Comparison of ENCODE assay signal across 3 cellular contexts in genomic region chr19:39727070-39727800, GRCh38.
A peak's percentile ranks its signal among the peaks of the same experiment; 100 is the strongest.
TF ChIP-seq lines count a peak whose summit lies in the region.

No MANE protein-coding gene starts in this region.

TF ChIP-seq in GM12891, 5 proteins besides CTCF, POLR2A, EP300 and RAD21:
- TF ChIP-seq PAX5 (IDR thresholded peaks at IDR 0.05; ENCODE audit: insufficient read depth, low read length, severe bottlenecking): no peak
- TF ChIP-seq POLR2AphosphoS5 (IDR thresholded peaks at IDR 0.05; ENCODE audit: low read depth, low read length): no peak
- no peak; the same call in 1 of the 2 replicates for TF ChIP-seq POU2F2 (IDR thresholded peaks at IDR 0.05; ENCODE audit: low read depth, low read length)
- no peak for TF ChIP-seq TAF1 (IDR thresholded peaks at IDR 0.05; ENCODE audit: low read depth, low read length)
- TF ChIP-seq SPI1 (IDR thresholded peaks at IDR 0.05; ENCODE audit: low read depth, low read length): no peak

TF ChIP-seq in GM12878, 131 proteins besides CTCF, POLR2A, EP300 and RAD21:
- peak; percentile 50; the same call in 1 of the 2 replicates for TF ChIP-seq MTA2 (IDR thresholded peaks at IDR 0.05; ENCODE audit: low read depth)
- TF ChIP-seq CEBPB (IDR thresholded peaks at IDR 0.05; ENCODE audit: borderline replicate concordance in 1 of 2, low read depth in 2 of 2, low read length in 2 of 2): no peak
- peak; percentile 47 for TF ChIP-seq MEF2B (IDR thresholded peaks at IDR 0.05; ENCODE audit: partially characterized antibody, poor library complexity, severe bottlenecking)
- TF ChIP-seq ELK1 (IDR thresholded peaks at IDR 0.05; ENCODE audit: low read depth, low read length): no peak
- TF ChIP-seq NR2F1 (conservative IDR thresholded peaks at IDR 0.05): peak; percentile 39; the same call in 1 of the 2 replicates
- peak; percentile 68; the same call in 1 of the 2 replicates for TF ChIP-seq ZNF384 (IDR thresholded peaks at IDR 0.05; ENCODE audit: borderline replicate concordance, low read depth, low read length)
- peak; percentile 94 for TF ChIP-seq MLLT1 (IDR thresholded peaks at IDR 0.05)
- peak; percentile 84; a peak in 3 of 4 replicates for TF ChIP-seq IKZF2 (IDR thresholded peaks at IDR 0.05)
- peak; percentile 80 for TF ChIP-seq RELB (IDR thresholded peaks at IDR 0.05; ENCODE audit: low read depth)
- TF ChIP-seq IKZF1 (conservative IDR thresholded peaks at IDR 0.05): peak; percentile 73; the same call in 1 of the 2 replicates
- peak; percentile 92 for TF ChIP-seq POU2F2 (IDR thresholded peaks at IDR 0.05; ENCODE audit: borderline replicate concordance, low read depth, low read length)
- peak; percentile 74 for TF ChIP-seq SKIL (IDR thresholded peaks at IDR 0.05; ENCODE audit: low read depth, poor library complexity, severe bottlenecking)
- no peak for TF ChIP-seq E4F1 (IDR thresholded peaks at IDR 0.05; ENCODE audit: borderline replicate concordance, partially characterized antibody)

TF ChIP-seq in GM23338, 12 proteins besides CTCF, POLR2A, EP300 and RAD21:
- TF ChIP-seq JUNB (IDR thresholded peaks at IDR 0.05; ENCODE audit: unreplicated experiment): no peak
- TF ChIP-seq EZH2phosphoT487 (IDR thresholded peaks at IDR 0.05; ENCODE audit: unreplicated experiment): no peak
- no peak for TF ChIP-seq ZNF331 (CRISPR knock-in tag; IDR thresholded peaks at IDR 0.05; ENCODE audit: low read depth)
- no peak for TF ChIP-seq STAT1 (IDR thresholded peaks at IDR 0.05; ENCODE audit: unreplicated experiment)
- no peak for TF ChIP-seq NANOG (IDR thresholded peaks at IDR 0.05; ENCODE audit: borderline replicate concordance)
- no peak for TF ChIP-seq REST (IDR thresholded peaks at IDR 0.05; ENCODE audit: unreplicated experiment)
- TF ChIP-seq ETS1 (IDR thresholded peaks at IDR 0.05): no peak
- no peak for TF ChIP-seq EZH2 (IDR thresholded peaks at IDR 0.05; ENCODE audit: low read depth, unreplicated experiment)
